ENCODE assay signal across 10 cellular contexts in genomic region chr10:5003127-5004073, GRCh38. TPM values are rescaled to one million over a fixed set of nuclear protein-coding genes. Genes with fewer than 3 reads are reported as not detected.
DNase-seq lines count a peak whose midpoint lies in the region; FAIRE-seq and TF ChIP-seq lines count a peak whose summit lies in the region.
"Not testable (repeated sequence)": the region's sequence is repeated elsewhere in the genome, so short reads cannot be mapped to it uniquely, and the experiment has no call there.
"Had no signal": no experiment of that assay in that cellular context is flagged by ENCODE, and none has a peak within 500 bp of the region (broad histone marks: within the 10 kb centered on the region; RNA-seq: fewer than 3 reads in every experiment).

Gene AKR1C2, minus strand, starts transcription at chr10:5003857. Its CDS starts 22 bp downstream, at chr10:5003835.

- peak within 1 kb of the TSS; percentile 84 for H3K4me2 ChIP-seq in PC-9

- peak; percentile 96 for FAIRE-seq in H54 (lab: Jason Lieb, UNC)
- FAIRE-seq in bronchial epithelial cell (lab: Jason Lieb, UNC), result peak; percentile 98
- FAIRE-seq in islet of Langerhans (lab: Jason Lieb, UNC), result peak; percentile 98

- H4K20me1 ChIP-seq in PC-9 (ENCODE audit: insufficient read depth), result peaks cover 14% of the 10 kb centered on the region

- intact Hi-C loops in PC-9 (cut with micrococcal nuclease; ENCODE audit: unreplicated experiment), result not testable (repeated sequence)

- CTCF ChIA-PET in PC-9 (lab: Charles Lee), result not testable (repeated sequence)

- not testable (repeated sequence) for DNase-seq in H54 (ENCODE audit: insufficient read length, low spot score); myocyte (ENCODE audit: low read depth); skeletal muscle cell (ENCODE audit: low read depth)
- DNase-seq in PC-9, result peak in 1 of 2 experiments; percentile 61
- peak; percentile 46 for DNase-seq in bronchial epithelial cell (ENCODE audit: low read depth)
- DNase-seq in fibroblast of mammary gland (ENCODE audit: low read depth), result peak; percentile 36

- 35% methylated on average over 7 of the region's 10 CpGs for WGBS in urinary bladder

- not testable (repeated sequence) for H3K4me1 ChIP-seq in PC-9 (replicated peaks; ENCODE audit: insufficient read depth); urinary bladder (ENCODE audit: insufficient read depth)

- H3K9me2 ChIP-seq in PC-9 (ENCODE audit: insufficient read depth), result not testable (repeated sequence)

- peaks cover 64% of the 10 kb centered on the region for H3K79me2 ChIP-seq in PC-9 (ENCODE audit: low read depth)

- H3K4me3 ChIP-seq in PC-9 (peak within 1 kb of the TSS; percentile 83), bronchial epithelial cell (ENCODE audit: low read depth, low read length) (peak within 1 kb of the TSS; percentile 42), fibroblast of mammary gland (ENCODE audit: control insufficient read depth, low read depth, low read length) (peak within 1 kb of the TSS; percentile 45), skeletal muscle cell (ENCODE audit: low read depth, low read length) (peak within 1 kb of the TSS; percentile 23), urinary bladder (ENCODE audit: low read depth, low read length) (peak within 1 kb of the TSS; percentile 39)

- H3K9me3 ChIP-seq in PC-9 (ENCODE audit: insufficient read depth, low read depth), result not testable (repeated sequence)

- not testable (repeated sequence) for TF ChIP-seq POLR2A in H54 (IDR thresholded peaks at IDR 0.05; ENCODE audit: low read depth, low read length)

- not testable (repeated sequence) for H2AFZ ChIP-seq in PC-9

- peak within 1 kb of the TSS; percentile 92 for H3K27ac ChIP-seq in PC-9
- H3K27ac ChIP-seq in urinary bladder (ENCODE audit: low read depth), result not testable (repeated sequence)

- peaks cover 43% of the 10 kb centered on the region for H3F3A ChIP-seq in PC-9 (ENCODE audit: insufficient read depth, low read depth)

- not testable (repeated sequence) for TF ChIP-seq CTCF in PC-9 (conservative IDR thresholded peaks at IDR 0.05); bronchial epithelial cell (IDR thresholded peaks at IDR 0.05; ENCODE audit: insufficient read depth, low read length, severe bottlenecking); fibroblast of mammary gland (conservative IDR thresholded peaks at IDR 0.05; ENCODE audit: control insufficient read depth, insufficient read depth, low read depth, low read length)

- H3K27me3 ChIP-seq in PC-9 (ENCODE audit: insufficient read depth, low read depth); bronchial epithelial cell (ENCODE audit: control insufficient read depth, insufficient read depth, low read length): not testable (repeated sequence)

- H3K36me3 ChIP-seq in PC-9 (ENCODE audit: low read depth) (peaks cover 37% of the 10 kb centered on the region), bronchial epithelial cell (ENCODE audit: control insufficient read depth, insufficient read depth, low read length) (peaks cover 10% of the 10 kb centered on the region)
- H3K36me3 ChIP-seq in urinary bladder (ENCODE audit: insufficient read depth), result not testable (repeated sequence)

- POLR2A ChIA-PET in PC-9 (lab: Charles Lee; ENCODE audit: unreplicated experiment), result not testable (repeated sequence)

- TSS peak; percentile 14 for BruUV-seq in PC-9 (replicated peaks; lab: Mats Ljungman, UMichigan)

RNA-seq across cellular contexts. Expression of gene AKR1C2, which starts in this region (rescaled TPM):
- total RNA-seq in PC-9 (2021) (1,997 and 2,032 TPM in 2 replicates), bronchial epithelial cell (191 and 222 TPM in 2 replicates), myocyte (33.3 and 49.4 TPM in 2 replicates), urinary bladder (19.7 TPM)
- 64.5 TPM for polyA plus RNA-seq in myocyte (2012)
- 153 TPM for polyA plus RNA-seq in urinary bladder
- total RNA-seq: activated CD4-positive, alpha-beta T cell treated with anti-CD3 and anti-CD28 coated beads for 36 hours; SK-MEL-5 had no signal

Comparison
In these comparisons a context has a peak if more than half of its experiments do, and no peak if none do; other contexts are left out.
1. H3K4me3 ChIP-seq: peak in every context shown above with its lines; median percentile 83 in PC-9; 45 in fibroblast of mammary gland; 42 in bronchial epithelial cell; 39 in urinary bladder; 23 in skeletal muscle cell.